Comparison of ENCODE assay signal across 10 cellular contexts in genomic region chr6:56849876-56850275, GRCh38.
A peak's percentile ranks its signal among the peaks of the same experiment; 100 is the strongest.
DNase-seq lines count a peak whose midpoint lies in the region; ATAC-seq, FAIRE-seq and TF ChIP-seq lines count a peak whose summit lies in the region.
"Had no signal": no experiment of that assay in that cellular context is flagged by ENCODE, and none has a peak within 500 bp of the region (broad histone marks: within the 10 kb centered on the region; RNA-seq: fewer than 3 reads in every experiment).

No MANE protein-coding gene starts in this region.

- TF ChIP-seq POLR2A in GM12878 (IDR thresholded peaks at IDR 0.05; ENCODE audit: low read depth, low read length) = no peak

- peak; percentile 72 for DNase-seq in A172 (ENCODE audit: low spot score)
- DNase-seq in HCEC 1CT = peak; percentile 83
- no peak for DNase-seq in GM12878 (ENCODE audit: low read depth, low spot score)
- peak; percentile 72 for DNase-seq in mesenchymal stem cell
- no peak for DNase-seq in NCI-H146 (lab: John Stamatoyannopoulos, UW)
- no peak for DNase-seq in NCI-H2227 treated with DMSO at 0.1 percent for 48 hours (lab: John Stamatoyannopoulos, UW)
- DNase-seq in DMS53 treated with DMSO at 0.1 percent for 48 hours (lab: John Stamatoyannopoulos, UW; ENCODE audit: unreplicated experiment) = no peak

- BruUV-seq in GM12878 (replicated peaks; lab: Mats Ljungman, UMichigan) = no TSS peak

- peak overlapping the region; percentile 1 for H2BK120ac ChIP-seq in mesenchymal stem cell (ENCODE audit: low read depth, low read length)

- H3K4me1 ChIP-seq in GM12878 (ENCODE audit: control insufficient read depth, insufficient read depth, low read length) = peaks cover 43% of the 10 kb centered on the region
- peaks cover 9% of the 10 kb centered on the region for H3K4me1 ChIP-seq in mesenchymal stem cell (ENCODE audit: control insufficient read depth, insufficient read depth, low read depth, low read length)

- peak overlapping the region in 1 of 2 experiments; percentile 73 for H3K18ac ChIP-seq in mesenchymal stem cell (ENCODE audit: low read depth in 1 of 2, low read length in 2 of 2)

- H3K36me3 ChIP-seq in GM12878 (ENCODE audit: control insufficient read depth in 2 of 2, insufficient read depth in 2 of 2, low read length in 1 of 2) (no peaks in the 10 kb centered on the region), mesenchymal stem cell (ENCODE audit: control insufficient read depth in 1 of 2, insufficient read depth in 2 of 2, low read depth in 1 of 2, low read length in 2 of 2) (peaks cover 6 to 21% of the 10 kb centered on the region in 2 experiments)

- no peak for TF ChIP-seq EP300 in GM12878 (IDR thresholded peaks at IDR 0.05; ENCODE audit: borderline replicate concordance in 1 of 2, control insufficient read depth in 1 of 2, low read depth in 2 of 2, low read length in 2 of 2)

- H3K4me3 ChIP-seq in GM12878 (peak overlapping the region; percentile 100), mesenchymal stem cell (ENCODE audit: insufficient read depth in 1 of 2, low read depth in 1 of 2, low read length in 2 of 2) (peak overlapping the region in 1 of 2 experiments; percentile 82)

- H3K79me2 ChIP-seq in GM12878 (ENCODE audit: control insufficient read depth, insufficient read depth, low read length) = peaks cover 62% of the 10 kb centered on the region

- intact Hi-C loops in GM12878 (cut with micrococcal nuclease; ENCODE audit: unreplicated experiment) = loop anchor here (2.0 to 5.0 kb wide), 3 partner anchors 83 to 491 kb away; no protein-coding TSS in a partner anchor

- H3K79me1 ChIP-seq in mesenchymal stem cell (replicated peaks; ENCODE audit: low read length, poor library complexity, severe bottlenecking) = no peaks in the 10 kb centered on the region

- no peak overlapping the region for H2BK5ac ChIP-seq in mesenchymal stem cell (ENCODE audit: low read depth, low read length, poor library complexity, severe bottlenecking)

- FAIRE-seq in GM12878 (lab: Jason Lieb, UNC) = no peak

- H2AK5ac ChIP-seq in mesenchymal stem cell (ENCODE audit: low read length, severe bottlenecking) = peak overlapping the region; percentile 49

- no peak overlapping the region for H2BK12ac ChIP-seq in mesenchymal stem cell (ENCODE audit: low read length in 2 of 2)

- H4K20me1 ChIP-seq in GM12878 (ENCODE audit: control insufficient read depth, insufficient read depth) = no peaks in the 10 kb centered on the region

- 79% methylated on average over 3 of the region's 3 CpGs for WGBS in GM12878 (ENCODE audit: insufficient coverage, insufficient replicate concordance, low lambda C conversion rate, missing lambda C conversion rate)
- WGBS in mesenchymal stem cell = 22% methylated on average over 3 of the region's 3 CpGs

- H3K27me3 ChIP-seq in GM12878 (replicated peaks in 1 of 2; ENCODE audit: control insufficient read depth in 2 of 2, insufficient read depth in 2 of 2, low read length in 1 of 2) (no peaks in the 10 kb centered on the region), mesenchymal stem cell (ENCODE audit: control insufficient read depth in 1 of 2, insufficient read depth in 1 of 2, low read length in 2 of 2) (no peaks in the 10 kb centered on the region)

- H3K9ac ChIP-seq in GM12878 (ENCODE audit: control insufficient read depth, insufficient read depth, low read length) (peak overlapping the region; percentile 61), mesenchymal stem cell (ENCODE audit: low read length) (peak overlapping the region; percentile 89)

- H3K9me3 ChIP-seq in GM12878 (replicated peaks; ENCODE audit: control insufficient read depth, insufficient read depth, low read length) = no peaks in the 10 kb centered on the region
- no peaks in the 10 kb centered on the region for H3K9me3 ChIP-seq in mesenchymal stem cell (ENCODE audit: control insufficient read depth, low read length)

- CTCF ChIA-PET in GM12878 (lab: Yijun Ruan, JAX) = interaction anchor here (1.0 to 18.7 kb wide), 14 partner anchors 10 to 279 kb away, joined by 3 to 494 read pairs (median 32); partner anchors contain the start of gene DST

- SMC1A ChIA-PET in GM12878 (lab: Charles Lee; ENCODE audit: uncharacterized antibody, unreplicated experiment) = interaction anchor here (0.8 to 12.9 kb wide), 22 partner anchors 9 to 467 kb away, joined by 3 to 358 read pairs (median 12); partner anchors contain the start of genes DST and PRIM2

- no peak for TF ChIP-seq CTCF in GM12878 (IDR thresholded peaks at IDR 0.05 in 2 of 3, conservative IDR thresholded peaks at IDR 0.05 in 1 of 3; ENCODE audit: control insufficient read depth in 2 of 3, extremely low read depth in 1 of 3, insufficient read depth in 1 of 3, low read depth in 3 of 3, low read length in 3 of 3)

- H4K91ac ChIP-seq in mesenchymal stem cell (ENCODE audit: low read length) = no peak overlapping the region

- H2BK15ac ChIP-seq in mesenchymal stem cell (ENCODE audit: low read depth, poor library complexity, severe bottlenecking) = no peak overlapping the region

- H2AFZ ChIP-seq in GM12878 (ENCODE audit: control insufficient read depth, low read depth, low read length) (no peak overlapping the region), mesenchymal stem cell (ENCODE audit: low read depth, low read length) (no peak overlapping the region)

- TF ChIP-seq RAD21 in GM12878 (IDR thresholded peaks at IDR 0.05; ENCODE audit: insufficient read depth, low read depth, low read length) = no peak

- H3K4me2 ChIP-seq in GM12878 (ENCODE audit: control insufficient read depth, insufficient read depth) (peak overlapping the region; percentile 62), mesenchymal stem cell (ENCODE audit: low read length, poor library complexity, severe bottlenecking) (peak overlapping the region; percentile 63)

- no peak overlapping the region for H3K14ac ChIP-seq in mesenchymal stem cell (ENCODE audit: low read length in 2 of 2)

- no peak overlapping the region for H3K23ac ChIP-seq in mesenchymal stem cell (ENCODE audit: low read length in 2 of 2)

- ATAC-seq in GM12878 (peak; percentile 24), GM21737 (IDR thresholded peaks at IDR 0.05; ENCODE audit: unreplicated experiment) (no peak)

- H3K27ac ChIP-seq in GM12878 (ENCODE audit: control insufficient read depth, insufficient read depth) (peak overlapping the region; percentile 61), mesenchymal stem cell (ENCODE audit: low read length, poor library complexity, severe bottlenecking) (peak overlapping the region; percentile 66)
- H3K27ac ChIP-seq: epithelial cell of prostate, HL-60 had no signal

- POLR2A ChIA-PET in GM12878 (lab: Charles Lee) = interaction anchor here (0.8 to 3.7 kb wide), 7 partner anchors 8 to 141 kb away, joined by 3 to 21 read pairs (median 4); no protein-coding TSS in a partner anchor

- no peak overlapping the region for H4K8ac ChIP-seq in mesenchymal stem cell (ENCODE audit: low read length)

- in situ Hi-C loops in GM12878 (cut with MboI) = loop anchor here (5.0 to 10.0 kb wide), 2 partner anchors 133 to 205 kb away; partner anchors contain the start of gene DST

- H3K4ac ChIP-seq in mesenchymal stem cell (ENCODE audit: low read depth in 1 of 2, low read length in 2 of 2) = peak overlapping the region in 1 of 2 experiments; percentile 20

- RAD21 ChIA-PET in GM12878 (lab: Charles Lee; ENCODE audit: unreplicated experiment) = interaction anchor here (0.9 to 17.3 kb wide), 22 partner anchors 9 to 467 kb away, joined by 3 to 450 read pairs (median 8); partner anchors contain the start of gene PRIM2

TF ChIP-seq in GM12878, 131 proteins besides CTCF, POLR2A, EP300 and RAD21 (continues in another document):
- peak; percentile 90 for TF ChIP-seq MLLT1 (IDR thresholded peaks at IDR 0.05)
- TF ChIP-seq CUX1 (IDR thresholded peaks at IDR 0.05; ENCODE audit: insufficient replicate concordance, low read depth, low read length) = no peak

Comparison
In these comparisons a context has a peak if more than half of its experiments do, and no peak if none do; other contexts are left out.
1. DNase-seq: peak in A172 (single experiment), HCEC 1CT (single experiment) and mesenchymal stem cell (single experiment); none in GM12878 (single experiment), NCI-H146 (single experiment), NCI-H2227 treated with DMSO at 0.1 percent for 48 hours (single experiment) and DMS53 treated with DMSO at 0.1 percent for 48 hours (single experiment).